Comparison of ENCODE assay signal across 11 cellular contexts in genomic region chr16:68069511-68070248, GRCh38. TPM values are rescaled to one million over a fixed set of nuclear protein-coding genes. Genes with fewer than 3 reads are reported as not detected.
DNase-seq lines count a peak whose midpoint lies in the region; ATAC-seq lines count a peak whose summit lies in the region.
"Had no signal": no experiment of that assay in that cellular context is flagged by ENCODE, and none has a peak within 500 bp of the region (broad histone marks: within the 10 kb centered on the region; RNA-seq: fewer than 3 reads in every experiment).

No MANE protein-coding gene starts in this region.

- no peak overlapping the region for H3K27ac ChIP-seq in CD8-positive, alpha-beta memory T cell (ENCODE audit: low read depth, low read length)

- H3K4me1 ChIP-seq in CD8-positive, alpha-beta memory T cell (ENCODE audit: insufficient read depth, low read length) = peaks cover 79% of the 10 kb centered on the region

- H3K36me3 ChIP-seq in CD8-positive, alpha-beta memory T cell (ENCODE audit: insufficient read depth, low read length) = no peaks in the 10 kb centered on the region

- peak overlapping the region; percentile 6 for H3K4me3 ChIP-seq in CD8-positive, alpha-beta memory T cell (ENCODE audit: low read length)

- peak overlapping the region; percentile 85 to 98 (median 91) for H3K27ac Mint-ChIP-seq in CD8-positive, alpha-beta memory T cell
- H3K27ac Mint-ChIP-seq in naive B cell = peak overlapping the region in 4 of 6 donors; percentile 38 to 92 (median 66)

- H3K27me3 ChIP-seq in CD8-positive, alpha-beta memory T cell (ENCODE audit: insufficient read depth, low read length, poor library complexity, severe bottlenecking) = no peaks in the 10 kb centered on the region

- no peaks in the 10 kb centered on the region for H3K27me3 Mint-ChIP-seq in CD8-positive, alpha-beta memory T cell
- no peaks in the 10 kb centered on the region for H3K27me3 Mint-ChIP-seq in naive B cell

- no peaks in the 10 kb centered on the region for H3K9me3 ChIP-seq in CD8-positive, alpha-beta memory T cell (ENCODE audit: low read length)

- POLR2A ChIA-PET in CD8-positive, alpha-beta memory T cell (lab: Charles Lee) = interaction anchor here (1.0 to 3.3 kb wide), 3 partner anchors 10 to 508 kb away, joined by 3 to 18 read pairs (median 13); partner anchors contain the start of gene NFATC3

- H3K36me3 Mint-ChIP-seq in CD8-positive, alpha-beta memory T cell = peaks cover 3 to 24% (median 3%) of the 10 kb centered on the region in 3 donors
- H3K36me3 Mint-ChIP-seq in naive B cell = peaks cover 14 to 22% of the 10 kb centered on the region in 2 donors

- peaks cover 81 to 89% (median 87%) of the 10 kb centered on the region in 3 donors for H3K4me1 Mint-ChIP-seq in CD8-positive, alpha-beta memory T cell
- peaks cover 53 to 72% (median 66%) of the 10 kb centered on the region in 3 donors for H3K4me1 Mint-ChIP-seq in naive B cell

- peak overlapping the region in 6 of 7 donors; percentile 24 to 77 (median 65) for H3K4me3 Mint-ChIP-seq in CD8-positive, alpha-beta memory T cell
- H3K4me3 Mint-ChIP-seq in naive B cell = peak overlapping the region in 5 of 8 donors; percentile 47 to 87 (median 69)

- H3K9me3 Mint-ChIP-seq in CD8-positive, alpha-beta memory T cell = no peaks in the 10 kb centered on the region
- H3K9me3 Mint-ChIP-seq in naive B cell = no peaks in the 10 kb centered on the region

- DNase-seq in CD8-positive, alpha-beta memory T cell = peak in 2 of 5 donors; percentile 48 to 65
- peak; percentile 3 for DNase-seq in NCI-H146 treated with DMSO at 0.1 percent for 48 hours (lab: John Stamatoyannopoulos, UW; ENCODE audit: unreplicated experiment)
- peak; percentile 76 for DNase-seq in activated effector memory CD4-positive, alpha-beta T cell treated with anti-CD3 and anti-CD28 coated beads, Interleukin-2, amount 50 U/mL, for 16 hours
- no peak for DNase-seq in naive B cell
- DNase-seq in germinal center (ENCODE audit: low spot score) = no peak
- DNase-seq in hippocampal formation (lab: John Stamatoyannopoulos, UW) = no peak
- no peak for DNase-seq in SW480 (ENCODE audit: low spot score)
- DNase-seq: cortex of kidney, NCI-H446 had no signal

- CTCF ChIA-PET in CD8-positive, alpha-beta memory T cell (lab: Charles Lee) = interaction anchor here (0.7 to 9.9 kb wide), 7 partner anchors 8 to 167 kb away, joined by 3 to 111 read pairs (median 3); partner anchors contain the start of gene NFATC3

- ATAC-seq in naive B cell (ENCODE audit: low read depth in 2 of 2) (no peak), HG02798 (IDR thresholded peaks at IDR 0.05; ENCODE audit: poor library complexity, unreplicated experiment) (no peak)

RNA-seq across cellular contexts. Expression of gene NFATC3, which starts 15.5 kb away (rescaled TPM):
- total RNA-seq in CD8-positive, alpha-beta memory T cell = 10 to 100 TPM; 91.1 to 95.9 TPM
- polyA plus RNA-seq in CD8-positive, alpha-beta memory T cell = 120 TPM
- polyA plus RNA-seq in naive B cell (ENCODE audit: low read depth in 6 of 6) = 100 to 1,000 TPM in 2 of 6 donors, 10 to 100 TPM in 4; 74.8 to 147 (median 96.7) TPM

RNA-seq across cellular contexts. Expression of gene DUS2, which starts 46.6 kb away (rescaled TPM):
- total RNA-seq in CD8-positive, alpha-beta memory T cell = 10 to 100 TPM; 31.3 to 32.2 TPM
- polyA plus RNA-seq in CD8-positive, alpha-beta memory T cell = 15.3 TPM
- 10 to 100 TPM; 36.8 to 51.8 (median 49.9) TPM for polyA plus RNA-seq in naive B cell (ENCODE audit: low read depth in 6 of 6)

RNA-seq across cellular contexts. Expression of gene DDX28, which starts 46.6 kb away (rescaled TPM):
- 10 to 100 TPM; 28.3 to 29.2 TPM for total RNA-seq in CD8-positive, alpha-beta memory T cell
- 31.5 TPM for polyA plus RNA-seq in CD8-positive, alpha-beta memory T cell
- 10 to 100 TPM; 39.8 to 71.5 (median 48.8) TPM for polyA plus RNA-seq in naive B cell (ENCODE audit: low read depth in 6 of 6)

RNA-seq across cellular contexts. Expression of gene DPEP2NB, which starts 54.0 kb away (rescaled TPM):
- not detected for total RNA-seq in CD8-positive, alpha-beta memory T cell
- polyA plus RNA-seq in CD8-positive, alpha-beta memory T cell = not detected
- under 1 TPM in 1 of 6 donors, not detected in 5; 0.45 TPM for polyA plus RNA-seq in naive B cell (ENCODE audit: low read depth in 6 of 6)
- total RNA-seq: Daoy had no signal

Comparison
In these comparisons a context has a peak if more than half of its experiments do, and no peak if none do; other contexts are left out.
1. DNase-seq: peak in NCI-H146 treated with DMSO at 0.1 percent for 48 hours (single experiment) and activated effector memory CD4-positive, alpha-beta T cell treated with anti-CD3 and anti-CD28 coated beads, Interleukin-2, amount 50 U/mL, for 16 hours (single experiment); none in naive B cell (single experiment), germinal center (single experiment), hippocampal formation (0 of 2) and SW480 (single experiment).